In the genomic region with DNA sequence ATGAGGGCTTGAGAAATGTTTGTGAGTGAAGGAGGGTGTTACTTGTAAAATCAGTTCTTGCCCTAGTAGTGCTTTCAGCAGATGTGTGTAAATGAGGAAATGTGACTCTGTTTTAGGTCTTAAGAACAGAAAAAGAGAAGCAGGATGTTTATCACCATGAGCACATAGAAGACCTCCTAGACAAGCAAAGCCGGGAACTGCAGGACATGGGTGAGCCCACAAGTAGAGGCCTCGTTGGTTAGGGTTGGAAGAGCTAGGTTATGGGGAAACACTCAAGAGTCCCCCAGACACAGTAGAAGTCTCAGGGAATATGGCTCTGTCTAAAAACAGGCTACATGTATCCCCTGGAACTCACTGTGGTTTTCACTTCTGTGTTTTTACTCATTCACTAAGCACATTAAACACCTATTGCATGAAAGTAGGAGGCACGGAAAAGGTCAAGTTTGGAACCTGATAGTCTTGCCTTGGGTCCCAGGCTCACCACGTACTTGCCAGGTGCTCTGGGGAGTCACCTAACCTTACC, we compare ENCODE assay signal across 13 cellular contexts. TPM values are rescaled to one million over a fixed set of nuclear protein-coding genes. Genes with fewer than 3 reads are reported as not detected.
DNase-seq lines count a peak whose midpoint lies in the region; ATAC-seq, FAIRE-seq and TF ChIP-seq lines count a peak whose summit lies in the region.
"Had no signal": no experiment of that assay in that cellular context is flagged by ENCODE, and none has a peak within 500 bp of the region (broad histone marks: within the 10 kb centered on the region; RNA-seq: fewer than 3 reads in every experiment).

No MANE protein-coding gene starts in this region.

- ATAC-seq in GM21528 (IDR thresholded peaks at IDR 0.05; ENCODE audit: low FRiP score, unreplicated experiment): peak; percentile 63
- ATAC-seq in HG03354 (IDR thresholded peaks at IDR 0.05; ENCODE audit: poor library complexity, severe bottlenecking, unreplicated experiment): peak; percentile 80
- ATAC-seq in activated B cell treated with CpG ODN at 0.5 μM for 24 hours (ENCODE audit: low read depth): peak; percentile 86
- no peak for ATAC-seq in right cardiac atrium

- no peak for TF ChIP-seq CTCF in activated B cell treated with CpG ODN at 0.5 μM for 24 hours (IDR thresholded peaks at IDR 0.05)
- TF ChIP-seq CTCF in nephron progenitor cell (IDR thresholded peaks at IDR 0.05): no peak
- TF ChIP-seq CTCF in D721Med (IDR thresholded peaks at IDR 0.05; ENCODE audit: insufficient read depth, missing control alignments): no peak

- POLR2A ChIA-PET in activated B cell treated with CpG ODN at 0.5 μM for 24 hours (lab: Charles Lee): interaction anchor here (1.4 to 1.9 kb wide), 2 partner anchors 49 to 429 kb away, joined by 5 to 7 read pairs; partner anchors contain the start of genes CFAP57, EBNA1BP2 and KDM4A

- no peak overlapping the region for H3K27ac ChIP-seq in right cardiac atrium (ENCODE audit: low read length)
- H3K27ac ChIP-seq: HL-60 had no signal

- H3K9me3 Mint-ChIP-seq in activated B cell treated with CpG ODN at 0.5 μM for 24 hours: no peaks in the 10 kb centered on the region
- no peaks in the 10 kb centered on the region for H3K9me3 Mint-ChIP-seq in nephron progenitor cell
- H3K9me3 Mint-ChIP-seq: mesothelial cell of epicardium had no signal

- no peaks in the 10 kb centered on the region for H3K4me1 ChIP-seq in right cardiac atrium (ENCODE audit: control insufficient read depth, insufficient read depth, low read length)

- H3K27ac Mint-ChIP-seq in activated B cell treated with CpG ODN at 0.5 μM for 24 hours (peak overlapping the region; percentile 91), nephron progenitor cell (no peak overlapping the region)
- H3K27ac Mint-ChIP-seq: mesothelial cell of epicardium had no signal

- H3K4me1 Mint-ChIP-seq in activated B cell treated with CpG ODN at 0.5 μM for 24 hours: peaks cover 33% of the 10 kb centered on the region
- no peaks in the 10 kb centered on the region for H3K4me1 Mint-ChIP-seq in nephron progenitor cell
- H3K4me1 Mint-ChIP-seq: mesothelial cell of epicardium had no signal

- TF ChIP-seq POLR2A in H54 (IDR thresholded peaks at IDR 0.05; ENCODE audit: low read depth, low read length): no peak

- H3K4me3 Mint-ChIP-seq in activated B cell treated with CpG ODN at 0.5 μM for 24 hours (peak overlapping the region; percentile 29), nephron progenitor cell (no peak overlapping the region)
- H3K4me3 Mint-ChIP-seq: mesothelial cell of epicardium had no signal

- H3K27me3 ChIP-seq in right cardiac atrium (ENCODE audit: control insufficient read depth, insufficient read depth): no peaks in the 10 kb centered on the region

- peak; percentile 81 for FAIRE-seq in GM18507 (lab: Jason Lieb, UNC)
- FAIRE-seq in D721Med (lab: Jason Lieb, UNC): no peak
- FAIRE-seq in H54 (lab: Jason Lieb, UNC): no peak

- CTCF ChIA-PET in activated B cell treated with CpG ODN at 0.5 μM for 24 hours (lab: Charles Lee): interaction anchor here (1.0 to 2.8 kb wide), 3 partner anchors 193 to 542 kb away, joined by 3 to 12 read pairs (median 3); no protein-coding TSS in a partner anchor

- H3K4me3 ChIP-seq in right cardiac atrium (ENCODE audit: low read length): no peak overlapping the region

- DNase-seq in GM18507 (ENCODE audit: extremely low spot score, insufficient read length, low read depth) (no peak), activated B cell treated with CpG ODN at 0.5 μM for 24 hours (peak; percentile 30), nephron progenitor cell (no peak), D721Med (ENCODE audit: insufficient read length, low spot score) (no peak), H54 (ENCODE audit: insufficient read length, low spot score) (no peak), right cardiac atrium (no peak)
- DNase-seq: DMS 273 treated with DMSO at 0.1 percent for 48 hours; NCI-H226; stimulated activated CD4-positive, alpha-beta T cell treated with anti-CD3 and anti-CD28 coated beads, Interleukin-4, amount 100 ng/mL, for 1 hour had no signal

- intact Hi-C loops in activated B cell treated with CpG ODN at 0.5 μM for 24 hours (cut with micrococcal nuclease): loop anchor here (2.0 to 10.0 kb wide), 3 partner anchors 17 to 483 kb away; partner anchors contain the start of gene ST3GAL3
- intact Hi-C loops in right cardiac atrium (cut with DNase I): loop anchor here in 1 of 4 donors (10.0 kb wide), 1 partner anchor 193 kb away; no protein-coding TSS in a partner anchor

- WGBS in right cardiac atrium: 79% methylated on average over 4 of the region's 4 CpGs

- H3K9me3 ChIP-seq in right cardiac atrium (ENCODE audit: control insufficient read depth, low read length): no peaks in the 10 kb centered on the region

- H3K27me3 Mint-ChIP-seq in activated B cell treated with CpG ODN at 0.5 μM for 24 hours (no peaks in the 10 kb centered on the region), nephron progenitor cell (ENCODE audit: low read depth, poor library complexity) (peaks cover 34% of the 10 kb centered on the region)

- H3K36me3 Mint-ChIP-seq in activated B cell treated with CpG ODN at 0.5 μM for 24 hours (ENCODE audit: low read depth) (no peaks in the 10 kb centered on the region), nephron progenitor cell (ENCODE audit: low read depth) (no peaks in the 10 kb centered on the region)
- H3K36me3 Mint-ChIP-seq: mesothelial cell of epicardium had no signal

RNA-seq across cellular contexts. Expression of gene TMEM125, which starts 48.5 kb away (rescaled TPM):
- total RNA-seq in activated B cell treated with CpG ODN at 0.5 μM for 24 hours (not detected in 2 replicates), right cardiac atrium (1 to 10 TPM in 3 of 4 donors, under 1 TPM in 1; 0.68 to 1.6 (median 1.3) TPM)
- polyA plus RNA-seq in right cardiac atrium: 0.70 TPM

RNA-seq across cellular contexts. Expression of gene CFAP57, which starts 49.2 kb away (rescaled TPM):
- 0.93 TPM in 1 of 2 replicates, not detected in the other for total RNA-seq in activated B cell treated with CpG ODN at 0.5 μM for 24 hours
- under 1 TPM in 3 of 4 donors, not detected in 1; 0.06 to 0.25 (median 0.14) TPM for total RNA-seq in right cardiac atrium
- 0.09 TPM for polyA plus RNA-seq in right cardiac atrium

RNA-seq across cellular contexts. Expression of gene EBNA1BP2, which starts 49.2 kb away (rescaled TPM):
- total RNA-seq in activated B cell treated with CpG ODN at 0.5 μM for 24 hours (59.9 and 61.8 TPM in 2 replicates), right cardiac atrium (10 to 100 TPM; 23.6 to 32.4 (median 28.2) TPM)
- polyA plus RNA-seq in right cardiac atrium: 38.8 TPM

Comparison
In these comparisons a context has a peak if more than half of its experiments do, and no peak if none do; other contexts are left out.
1. ATAC-seq: peak in GM21528 (single experiment), HG03354 (single experiment) and activated B cell treated with CpG ODN at 0.5 μM for 24 hours (single experiment); none in right cardiac atrium (0 of 2).